8 cellular contexts compared by ENCODE assay signal in the genomic region with DNA sequence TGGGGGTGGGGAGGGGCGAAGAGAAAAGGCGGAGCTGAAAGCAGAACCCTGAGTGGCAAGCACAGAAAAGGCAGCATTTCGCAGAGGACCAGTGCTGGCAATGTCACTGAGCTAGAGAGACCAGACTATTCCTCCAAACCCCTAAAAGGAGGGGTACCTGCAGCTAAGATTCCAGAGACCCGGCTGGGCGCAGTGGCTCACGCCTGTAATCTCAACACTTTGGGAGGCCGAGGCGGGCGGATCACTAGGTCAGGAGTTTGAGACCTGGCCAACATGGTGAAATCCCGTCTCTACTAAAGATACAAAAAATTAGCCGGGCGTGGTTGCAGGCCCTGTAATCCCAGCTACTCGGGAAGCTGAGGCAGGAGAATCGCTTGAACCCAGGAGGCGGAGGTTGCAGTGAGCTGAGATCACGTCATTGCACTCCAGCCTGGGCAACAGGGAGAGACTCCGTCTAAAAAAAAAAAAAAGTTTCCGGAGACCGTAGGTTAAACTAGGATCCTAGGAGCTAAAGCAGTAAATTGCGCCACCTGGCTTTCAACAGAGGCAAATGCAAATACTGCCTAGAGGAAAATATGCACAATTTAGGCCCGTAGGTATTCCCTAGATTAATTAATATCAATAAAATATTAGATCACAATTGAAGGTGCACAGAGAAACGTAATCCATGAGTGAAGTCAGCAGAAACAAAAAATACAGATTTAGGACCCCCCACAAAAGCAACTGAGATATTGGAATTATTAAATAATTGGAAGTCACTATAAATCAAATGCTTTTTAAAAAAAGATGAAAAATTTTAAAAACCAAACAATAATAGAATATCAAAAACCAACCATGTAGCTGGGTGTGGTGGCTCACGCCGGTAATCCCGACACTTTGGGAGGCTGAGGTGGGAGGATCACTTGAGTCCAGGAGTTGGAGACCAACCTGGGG. TPM values are rescaled to one million over a fixed set of nuclear protein-coding genes. Genes with fewer than 3 reads are reported as not detected.
DNase-seq lines count a peak whose midpoint lies in the region; ATAC-seq and TF ChIP-seq lines count a peak whose summit lies in the region.

No MANE protein-coding gene starts in this region.

- H3K4me1 Mint-ChIP-seq in HFFc6 (ENCODE audit: low read depth) (no peaks in the 10 kb centered on the region), endothelial cell (ENCODE audit: unreplicated experiment) (no peaks in the 10 kb centered on the region)
- H3K4me1 Mint-ChIP-seq in activated CD4-positive, alpha-beta T cell treated with anti-CD3 and anti-CD28 coated beads, Interleukin-2, amount 10 ng/mL, durations not matched to agents 24 days and 14 days = peaks cover 5% of the 10 kb centered on the region

- H3K27ac Mint-ChIP-seq in HFFc6 (no peak overlapping the region), endothelial cell (ENCODE audit: unreplicated experiment) (no peak overlapping the region)
- H3K27ac Mint-ChIP-seq in activated CD4-positive, alpha-beta T cell treated with anti-CD3 and anti-CD28 coated beads, Interleukin-2, amount 10 ng/mL, durations not matched to agents 24 days and 14 days = no peak overlapping the region

- H3K9me3 Mint-ChIP-seq in HFFc6 (no peaks in the 10 kb centered on the region), endothelial cell (ENCODE audit: unreplicated experiment) (no peaks in the 10 kb centered on the region)
- no peaks in the 10 kb centered on the region for H3K9me3 Mint-ChIP-seq in activated CD4-positive, alpha-beta T cell treated with anti-CD3 and anti-CD28 coated beads, Interleukin-2, amount 10 ng/mL, durations not matched to agents 24 days and 14 days

- peaks cover 25% of the 10 kb centered on the region for H3K27me3 Mint-ChIP-seq in HFFc6 (ENCODE audit: insufficient read depth)
- H3K27me3 Mint-ChIP-seq in activated CD4-positive, alpha-beta T cell treated with anti-CD3 and anti-CD28 coated beads, Interleukin-2, amount 10 ng/mL, durations not matched to agents 24 days and 14 days = peaks cover 19% of the 10 kb centered on the region
- H3K27me3 Mint-ChIP-seq in endothelial cell (ENCODE audit: unreplicated experiment) = peaks cover 15% of the 10 kb centered on the region

- H3K4me3 Mint-ChIP-seq in HFFc6 (peak overlapping the region; percentile 26; the same call in 1 of the 2 replicates), endothelial cell (ENCODE audit: unreplicated experiment) (no peak overlapping the region)
- peak overlapping the region; percentile 71 for H3K4me3 Mint-ChIP-seq in activated CD4-positive, alpha-beta T cell treated with anti-CD3 and anti-CD28 coated beads, Interleukin-2, amount 10 ng/mL, durations not matched to agents 24 days and 14 days

- peak overlapping the region in 1 of 2 donors; percentile 3 for H3K27ac ChIP-seq in uterus

- intact Hi-C loops in activated CD4-positive, alpha-beta T cell treated with anti-CD3 and anti-CD28 coated beads, Interleukin-2, amount 10 ng/mL, durations not matched to agents 24 days and 14 days (cut with micrococcal nuclease) = loop anchor here (1.0 to 2.0 kb wide), 3 partner anchors 41 to 205 kb away; partner anchors contain the start of gene SLC30A3
- intact Hi-C loops in uterus (cut with DNase I; ENCODE audit: low total_unique reads) = no loop called here

- peaks cover 22% of the 10 kb centered on the region in 2 donors for H3K27me3 ChIP-seq in uterus

- peak; percentile 94 for TF ChIP-seq CTCF in HFFc6 (IDR thresholded peaks at IDR 0.05)
- peak; percentile 89 for TF ChIP-seq CTCF in endothelial cell (IDR thresholded peaks at IDR 0.05; ENCODE audit: unreplicated experiment)
- TF ChIP-seq CTCF in uterus (IDR thresholded peaks at IDR 0.05) = peak; percentile 78 to 91 (median 83)
- peak in 1 of 3 donors; percentile 35 for TF ChIP-seq CTCF in omental fat pad (IDR thresholded peaks at IDR 0.05)

- peaks cover 0 to 16% of the 10 kb centered on the region in 2 donors for H3K4me1 ChIP-seq in uterus

- DNase-seq in COLO829 (ENCODE audit: low spot score) = peak; percentile 71
- peak; percentile 52 for DNase-seq in HFFc6
- DNase-seq in NCI-H524 treated with DMSO at 0.1 percent for 48 hours (lab: John Stamatoyannopoulos, UW) = peak; percentile 33
- DNase-seq in activated CD4-positive, alpha-beta T cell treated with anti-CD3 and anti-CD28 coated beads, Interleukin-2, amount 10 ng/mL, durations not matched to agents 24 days and 14 days = peak; percentile 85
- peak; percentile 45 for DNase-seq in endothelial cell (ENCODE audit: low spot score)
- peak; percentile 57 for DNase-seq in mucosa of gallbladder (ENCODE audit: low spot score)
- DNase-seq in uterus = peak; percentile 40 to 51
- no peak for DNase-seq in omental fat pad (ENCODE audit: low spot score)

- no peaks in the 10 kb centered on the region for H3K9me3 ChIP-seq in uterus

- H3K4me3 ChIP-seq in uterus = peak overlapping the region; percentile 7 to 15

- H3K36me3 ChIP-seq in uterus = no peaks in the 10 kb centered on the region

- ATAC-seq in omental fat pad (ENCODE audit: low FRiP score) = no peak

- H3K36me3 Mint-ChIP-seq in HFFc6 (ENCODE audit: low read depth) = peaks cover under 1% of the 10 kb centered on the region; the same call in 1 of the 2 replicates
- H3K36me3 Mint-ChIP-seq in activated CD4-positive, alpha-beta T cell treated with anti-CD3 and anti-CD28 coated beads, Interleukin-2, amount 10 ng/mL, durations not matched to agents 24 days and 14 days (ENCODE audit: low read depth) = no peaks in the 10 kb centered on the region
- no peaks in the 10 kb centered on the region for H3K36me3 Mint-ChIP-seq in endothelial cell (ENCODE audit: low read depth, unreplicated experiment)

- no peak for TF ChIP-seq POLR2A in uterus (IDR thresholded peaks at IDR 0.05)

RNA-seq across cellular contexts. Expression of gene UCN, which starts 4.9 kb away (rescaled TPM):
- under 1 TPM; 0.46 to 0.88 (median 0.73) TPM for total RNA-seq in HFFc6 (2021; fragmentation: NEBNext Ultra II Directional; extraction: Animal tissue kit (Norgen Biotek cat#: 25700))
- 1.9 and 2.7 TPM in 2 replicates for total RNA-seq in activated CD4-positive, alpha-beta T cell treated with anti-CD3 and anti-CD28 coated beads, Interleukin-2, amount 10 ng/mL, durations not matched to agents 24 days and 14 days
- 1.5 TPM for total RNA-seq in endothelial cell (ENCODE audit: unreplicated experiment)
- total RNA-seq in mucosa of gallbladder = 3.1 TPM
- total RNA-seq in uterus = 1 to 10 TPM in 3 of 4 donors, not detected in 1; 2.3 to 8.5 (median 2.3) TPM
- total RNA-seq in omental fat pad = 1 to 10 TPM; 1.4 to 4.9 (median 2.3) TPM

RNA-seq across cellular contexts. Expression of gene MPV17, which starts 19.5 kb away (rescaled TPM):
- total RNA-seq in HFFc6 (2021; fragmentation: NEBNext Ultra II Directional; extraction: Animal tissue kit (Norgen Biotek cat#: 25700)) = 10 to 100 TPM; 72.5 to 89.8 (median 83.5) TPM
- total RNA-seq in activated CD4-positive, alpha-beta T cell treated with anti-CD3 and anti-CD28 coated beads, Interleukin-2, amount 10 ng/mL, durations not matched to agents 24 days and 14 days = 86.8 and 89.1 TPM in 2 replicates
- 55.0 TPM for total RNA-seq in endothelial cell (ENCODE audit: unreplicated experiment)
- total RNA-seq in mucosa of gallbladder = 62.6 TPM
- 10 to 100 TPM; 41.8 to 60.0 (median 50.6) TPM for total RNA-seq in uterus
- 10 to 100 TPM; 63.0 to 97.8 (median 77.2) TPM for total RNA-seq in omental fat pad

RNA-seq across cellular contexts. Expression of gene TRIM54, which starts 21.1 kb away (rescaled TPM):
- not detected for total RNA-seq in HFFc6 (2021; fragmentation: NEBNext Ultra II Directional; extraction: Animal tissue kit (Norgen Biotek cat#: 25700))
- 0.33 and 0.47 TPM in 2 replicates for total RNA-seq in activated CD4-positive, alpha-beta T cell treated with anti-CD3 and anti-CD28 coated beads, Interleukin-2, amount 10 ng/mL, durations not matched to agents 24 days and 14 days
- total RNA-seq in endothelial cell (ENCODE audit: unreplicated experiment) = not detected
- total RNA-seq in mucosa of gallbladder = 0.26 TPM
- 1 to 10 TPM in 1 of 4 donors, under 1 TPM in 3; 0.26 to 5.0 (median 0.58) TPM for total RNA-seq in uterus
- total RNA-seq in omental fat pad = 1 to 10 TPM in 1 of 4 donors, not detected in 3; 2.5 TPM

RNA-seq across cellular contexts. Expression of gene DNAJC5G, which starts 28.1 kb away (rescaled TPM):
- not detected for total RNA-seq in HFFc6 (2021; fragmentation: NEBNext Ultra II Directional; extraction: Animal tissue kit (Norgen Biotek cat#: 25700))
- total RNA-seq in activated CD4-positive, alpha-beta T cell treated with anti-CD3 and anti-CD28 coated beads, Interleukin-2, amount 10 ng/mL, durations not matched to agents 24 days and 14 days = not detected in 2 replicates
- total RNA-seq in endothelial cell (ENCODE audit: unreplicated experiment) = not detected
- not detected for total RNA-seq in mucosa of gallbladder
- total RNA-seq in uterus = 1 to 10 TPM in 2 of 4 donors, under 1 TPM in 1, not detected in 1; 0.77 to 3.9 (median 1.5) TPM
- under 1 TPM in 1 of 4 donors, not detected in 3; 0.79 TPM for total RNA-seq in omental fat pad

RNA-seq across cellular contexts. Expression of gene SLC30A3, which starts 40.5 kb away (rescaled TPM):
- not detected for total RNA-seq in HFFc6 (2021; fragmentation: NEBNext Ultra II Directional; extraction: Animal tissue kit (Norgen Biotek cat#: 25700))
- total RNA-seq in activated CD4-positive, alpha-beta T cell treated with anti-CD3 and anti-CD28 coated beads, Interleukin-2, amount 10 ng/mL, durations not matched to agents 24 days and 14 days = 1.4 and 2.2 TPM in 2 replicates
- total RNA-seq in endothelial cell (ENCODE audit: unreplicated experiment) (not detected), mucosa of gallbladder (not detected), uterus (1 to 10 TPM in 1 of 4 donors, under 1 TPM in 2, not detected in 1; 0.35 to 2.1 (median 0.88) TPM), omental fat pad (not detected)
